Comparison of ENCODE assay signal across 18 cellular contexts in the genomic region with DNA sequence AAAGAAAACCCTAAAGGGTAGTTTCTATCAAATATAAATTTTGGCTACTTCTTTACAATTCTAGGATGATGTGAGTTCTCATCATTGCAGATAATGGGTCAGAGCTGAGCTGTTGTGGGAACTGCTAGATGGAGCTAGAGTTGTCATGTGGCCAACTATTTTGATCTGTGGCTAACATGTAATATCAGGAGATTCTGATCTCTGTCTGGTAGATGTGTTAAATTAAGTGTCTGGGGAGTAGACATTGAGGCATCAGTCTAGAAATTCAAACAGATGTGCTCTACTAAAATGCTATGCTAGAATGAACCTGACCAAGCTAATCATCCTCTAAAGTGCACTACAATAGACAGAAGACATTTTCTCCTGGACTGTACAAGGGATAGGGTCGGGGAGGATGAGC. TPM values are rescaled to one million over a fixed set of nuclear protein-coding genes. Genes with fewer than 3 reads are reported as not detected.
DNase-seq lines count a peak whose midpoint lies in the region; ATAC-seq and TF ChIP-seq lines count a peak whose summit lies in the region.
"Had no signal": no experiment of that assay in that cellular context is flagged by ENCODE, and none has a peak within 500 bp of the region (broad histone marks: within the 10 kb centered on the region; RNA-seq: fewer than 3 reads in every experiment).

No MANE protein-coding gene starts in this region.

- POLR2A ChIA-PET in activated CD4-positive, alpha-beta T cell treated with anti-CD3 and anti-CD28 coated beads for 36 hours (lab: Charles Lee): interaction anchor here (0.6 kb wide), 1 partner anchor 41 kb away, joined by 3 read pairs; no protein-coding TSS in a partner anchor

- no peaks in the 10 kb centered on the region for H3K9me2 ChIP-seq in Loucy (replicated peaks; ENCODE audit: low read depth, low read length)

- no peak overlapping the region for H3K4me3 Mint-ChIP-seq in activated CD4-positive, alpha-beta T cell treated with anti-CD3 and anti-CD28 coated beads for 36 hours
- H3K4me3 Mint-ChIP-seq in effector memory CD8-positive, alpha-beta T cell: no peak overlapping the region
- H3K4me3 Mint-ChIP-seq: CD4-positive, alpha-beta T cell; GM23338 had no signal

- no peaks in the 10 kb centered on the region for H3K9me3 Mint-ChIP-seq in activated CD4-positive, alpha-beta T cell treated with anti-CD3 and anti-CD28 coated beads for 36 hours (ENCODE audit: low read depth)
- H3K9me3 Mint-ChIP-seq in effector memory CD8-positive, alpha-beta T cell: no peaks in the 10 kb centered on the region
- H3K9me3 Mint-ChIP-seq: CD4-positive, alpha-beta T cell; GM23338 had no signal

- WGBS in spleen, 5 donors: 80 to 100% (median 86%) methylated on average over 1 of the region's 1 CpG
- 77 to 94% methylated on average over 1 of the region's 1 CpG for WGBS in thyroid gland, 2 donors

- no peak for DNase-seq in activated CD4-positive, alpha-beta T cell treated with anti-CD3 and anti-CD28 coated beads for 36 hours
- no peak for DNase-seq in activated CD4-positive, alpha-beta T cell treated with anti-CD3 and anti-CD28 coated beads, Interleukin-2, amount 50 U/mL, for 1 hour
- DNase-seq in effector memory CD8-positive, alpha-beta T cell: no peak
- DNase-seq in spleen (no peak), thyroid gland (no peak), AML-193 (lab: John Stamatoyannopoulos, UW) (no peak)
- no peak for DNase-seq in stimulated activated naive CD4-positive, alpha-beta T cell (lab: John Stamatoyannopoulos, UW)
- DNase-seq: CD4-positive, alpha-beta T cell; NCI-H1048; NCI-H146; NCI-H2081 treated with DMSO at 0.1 percent for 48 hours; NCI-H226; NCI-H526; NK-92 treated with Interleukin-12 subunit alpha and Interleukin-12 subunit beta, amount 100 ng/mL, for 24 hours had no signal

- no peaks in the 10 kb centered on the region for H4K20me1 ChIP-seq in Loucy (ENCODE audit: insufficient read depth, low read length, poor library complexity, severe bottlenecking)

- H3K9me3 ChIP-seq in Loucy (ENCODE audit: insufficient read depth, low read depth, low read length) (no peaks in the 10 kb centered on the region), spleen (no peaks in the 10 kb centered on the region), thyroid gland (no peaks in the 10 kb centered on the region)
- H3K9me3 ChIP-seq: SJSA1 had no signal

- H3K4me1 Mint-ChIP-seq in activated CD4-positive, alpha-beta T cell treated with anti-CD3 and anti-CD28 coated beads for 36 hours: peaks cover 5% of the 10 kb centered on the region
- H3K4me1 Mint-ChIP-seq in effector memory CD8-positive, alpha-beta T cell (ENCODE audit: low read depth in 2 of 2): peaks cover 21 to 30% of the 10 kb centered on the region in 2 donors

- H3K9ac ChIP-seq in Loucy (ENCODE audit: low read depth, low read length, poor library complexity, severe bottlenecking): peak overlapping the region; percentile 18

- H3K27me3 ChIP-seq in Loucy (ENCODE audit: insufficient read depth, low read length, poor library complexity, severe bottlenecking): no peaks in the 10 kb centered on the region
- H3K27me3 ChIP-seq in spleen (replicated peaks in 1 of 7): no peaks in the 10 kb centered on the region
- H3K27me3 ChIP-seq in thyroid gland: no peaks in the 10 kb centered on the region
- H3K27me3 ChIP-seq: SJSA1 had no signal

- H2AFZ ChIP-seq in Loucy (ENCODE audit: low read length): peak overlapping the region; percentile 7; the same call in 1 of the 2 replicates
- H2AFZ ChIP-seq: GM23338 had no signal

- H3K4me2 ChIP-seq in Loucy (ENCODE audit: low read depth, low read length, poor library complexity, severe bottlenecking): peak overlapping the region; percentile 15
- H3K4me2 ChIP-seq: GM23338 had no signal

- H3K4me1 ChIP-seq in Loucy (ENCODE audit: insufficient read depth, low read length, poor library complexity, severe bottlenecking) (peaks cover 65% of the 10 kb centered on the region), spleen (peaks cover 15 to 98% (median 46%) of the 10 kb centered on the region in 6 donors), thyroid gland (peaks cover 5 to 13% of the 10 kb centered on the region in 2 donors)
- H3K4me1 ChIP-seq: SJSA1 had no signal

- TF ChIP-seq POLR2A in spleen (IDR thresholded peaks at IDR 0.05) (no peak), thyroid gland (IDR thresholded peaks at IDR 0.05) (no peak)

- no peak overlapping the region for H3K4me3 ChIP-seq in Loucy (ENCODE audit: low read length, poor library complexity, severe bottlenecking)
- peak overlapping the region in 1 of 8 donors; percentile 44 for H3K4me3 ChIP-seq in spleen
- no peak overlapping the region for H3K4me3 ChIP-seq in thyroid gland (replicated peaks in 1 of 3)
- H3K4me3 ChIP-seq: GM23338, SJSA1 had no signal

- CTCF ChIA-PET in activated CD4-positive, alpha-beta T cell treated with anti-CD3 and anti-CD28 coated beads for 36 hours (lab: Charles Lee): no interaction called here

- no peaks in the 10 kb centered on the region for H3K27me3 Mint-ChIP-seq in activated CD4-positive, alpha-beta T cell treated with anti-CD3 and anti-CD28 coated beads for 36 hours
- H3K27me3 Mint-ChIP-seq in effector memory CD8-positive, alpha-beta T cell: no peaks in the 10 kb centered on the region
- H3K27me3 Mint-ChIP-seq: CD4-positive, alpha-beta T cell had no signal

- peak overlapping the region in 6 of 8 donors; percentile 28 to 80 (median 47) for H3K27ac ChIP-seq in spleen
- no peak overlapping the region for H3K27ac ChIP-seq in thyroid gland
- H3K27ac ChIP-seq: RWPE1, SJSA1 had no signal

- H3K27ac Mint-ChIP-seq in activated CD4-positive, alpha-beta T cell treated with anti-CD3 and anti-CD28 coated beads for 36 hours: no peak overlapping the region
- peak overlapping the region; percentile 32 to 56 for H3K27ac Mint-ChIP-seq in effector memory CD8-positive, alpha-beta T cell
- H3K27ac Mint-ChIP-seq: CD4-positive, alpha-beta T cell; GM23338 had no signal

- intact Hi-C loops in activated CD4-positive, alpha-beta T cell treated with anti-CD3 and anti-CD28 coated beads for 36 hours (cut with DNase I, micrococcal nuclease): no loop called here
- intact Hi-C loops in spleen (cut with DNase I; ENCODE audit: low total_unique reads) (no loop called here), thyroid gland (cut with DNase I) (no loop called here)

- no peaks in the 10 kb centered on the region for H3F3A ChIP-seq in Loucy (ENCODE audit: low read depth)

- peak; percentile 26 for ATAC-seq in activated CD4-positive, alpha-beta T cell treated with anti-CD3 and anti-CD28 coated beads for 36 hours
- ATAC-seq in effector memory CD8-positive, alpha-beta T cell (replicated peaks): peak; percentile 93
- ATAC-seq: GM23338 had no signal

- H3K79me2 ChIP-seq in Loucy (ENCODE audit: insufficient read depth, low read length): no peaks in the 10 kb centered on the region

- H3K36me3 Mint-ChIP-seq in activated CD4-positive, alpha-beta T cell treated with anti-CD3 and anti-CD28 coated beads for 36 hours (ENCODE audit: low read depth): no peaks in the 10 kb centered on the region
- no peaks in the 10 kb centered on the region for H3K36me3 Mint-ChIP-seq in effector memory CD8-positive, alpha-beta T cell (ENCODE audit: insufficient read depth)

- TF ChIP-seq CTCF in Loucy (conservative IDR thresholded peaks at IDR 0.05; ENCODE audit: low read length) (peak; percentile 21; the same call in 1 of the 2 replicates), spleen (IDR thresholded peaks at IDR 0.05 in 8 of 11, conservative IDR thresholded peaks at IDR 0.05 in 3 of 11) (no peak), thyroid gland (IDR thresholded peaks at IDR 0.05) (no peak)

- H3K36me3 ChIP-seq in Loucy (ENCODE audit: insufficient read depth, low read length) (no peaks in the 10 kb centered on the region), spleen (no peaks in the 10 kb centered on the region), thyroid gland (no peaks in the 10 kb centered on the region)
- H3K36me3 ChIP-seq: SJSA1 had no signal

RNA-seq across cellular contexts. Expression of a gene that starts 30.3 kb away (rescaled TPM):
- 100 to 1,000 TPM; 174 to 190 TPM for total RNA-seq in activated CD4-positive, alpha-beta T cell treated with anti-CD3 and anti-CD28 coated beads for 36 hours
- total RNA-seq in spleen (10 to 100 TPM; 56.2 to 72.8 (median 64.3) TPM), thyroid gland (10 to 100 TPM; 69.6 to 94.4 (median 75.9) TPM)
- polyA plus RNA-seq in spleen: 10 to 100 TPM; 65.1 to 88.6 (median 72.1) TPM

Comparison
In these comparisons a context has a peak if more than half of its experiments do, and no peak if none do; other contexts are left out.
1. H3K27ac ChIP-seq: peak in spleen (6 of 8); none in thyroid gland (0 of 3).